Comparison of ENCODE assay signal across 8 cellular contexts in the genomic region with DNA sequence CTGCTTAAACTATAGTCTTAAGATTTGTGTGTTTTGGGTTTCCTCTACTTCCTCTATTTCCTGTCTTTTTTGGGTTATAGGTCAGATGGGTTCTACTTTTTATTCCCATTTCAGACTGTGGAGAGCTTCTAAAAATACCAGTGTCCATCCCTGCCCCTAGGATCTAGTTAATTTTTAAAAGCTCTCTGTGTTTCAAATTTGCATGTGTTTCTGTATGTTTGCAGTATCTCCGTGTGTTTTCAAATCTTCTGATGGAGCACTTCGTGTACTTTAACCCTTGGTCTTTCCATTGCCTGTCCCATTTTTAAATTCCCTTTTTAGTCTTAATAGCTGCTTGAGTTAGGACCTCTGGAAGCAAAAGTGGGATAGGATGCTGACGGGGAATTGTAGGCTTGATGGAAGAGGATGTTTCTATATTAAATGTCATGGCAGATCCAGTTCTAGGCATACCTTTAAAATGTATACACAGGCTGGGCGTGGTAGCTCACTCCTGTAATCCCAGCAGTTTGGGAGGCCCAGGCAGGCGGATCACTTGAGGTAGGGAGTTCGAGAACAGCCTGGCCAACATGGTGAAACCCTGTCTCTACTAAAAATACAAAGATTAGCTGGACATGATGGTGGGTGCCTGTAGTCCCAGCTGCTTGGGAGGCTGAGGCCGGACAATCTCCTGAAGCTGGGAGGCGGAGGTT. TPM values are rescaled to one million over a fixed set of nuclear protein-coding genes. Genes with fewer than 3 reads are reported as not detected.
DNase-seq lines count a peak whose midpoint lies in the region; ATAC-seq, FAIRE-seq and TF ChIP-seq lines count a peak whose summit lies in the region.

No MANE protein-coding gene starts in this region.

- H3K9ac ChIP-seq in GM12878 (ENCODE audit: control insufficient read depth, insufficient read depth, low read length), result peak overlapping the region; percentile 59; the same call in 1 of the 2 replicates
- H3K9ac ChIP-seq in mucosa of stomach (ENCODE audit: low read length), result peak overlapping the region; percentile 40

- H3K9me3 ChIP-seq in heart right ventricle (no peaks in the 10 kb centered on the region), GM12878 (replicated peaks; ENCODE audit: control insufficient read depth, insufficient read depth, low read length) (no peaks in the 10 kb centered on the region; the same call in 2 of the 3 replicates), mucosa of stomach (ENCODE audit: control insufficient read depth, low read length) (no peaks in the 10 kb centered on the region)

- TF ChIP-seq RAD21 in GM12878 (IDR thresholded peaks at IDR 0.05; ENCODE audit: insufficient read depth, low read depth, low read length), result no peak

- no peak for ATAC-seq in heart right ventricle
- no peak for ATAC-seq in Right ventricle myocardium superior (ENCODE audit: poor library complexity)
- no peak for ATAC-seq in GM12878
- no peak for ATAC-seq in HG03039 (IDR thresholded peaks at IDR 0.05; ENCODE audit: unreplicated experiment)

- no peak for TF ChIP-seq POLR2A in GM12878 (IDR thresholded peaks at IDR 0.05; ENCODE audit: low read depth, low read length)

- FAIRE-seq in GM12878 (lab: Jason Lieb, UNC), result no peak

- peak overlapping the region; percentile 53 for H3K4me2 ChIP-seq in GM12878 (ENCODE audit: control insufficient read depth, insufficient read depth)

- H3K27me3 ChIP-seq in heart right ventricle (no peaks in the 10 kb centered on the region), GM12878 (replicated peaks in 1 of 2; ENCODE audit: control insufficient read depth in 2 of 2, insufficient read depth in 2 of 2, low read length in 1 of 2) (no peaks in the 10 kb centered on the region), mucosa of stomach (ENCODE audit: control insufficient read depth, insufficient read depth, low read length) (no peaks in the 10 kb centered on the region)

- H3K4me3 ChIP-seq in heart right ventricle (peak overlapping the region in 7 of 10 donors; percentile 11 to 68 (median 18)), GM12878 (peak overlapping the region; percentile 50), mucosa of stomach (ENCODE audit: low read length) (no peak overlapping the region), urinary bladder (ENCODE audit: low read depth, low read length) (peak overlapping the region; percentile 18)

- TF ChIP-seq EP300 in GM12878 (IDR thresholded peaks at IDR 0.05; ENCODE audit: borderline replicate concordance in 1 of 2, control insufficient read depth in 1 of 2, low read depth in 2 of 2, low read length in 2 of 2), result no peak

- DNase-seq in heart right ventricle (no peak), Right ventricle myocardium superior (no peak), GM12878 (ENCODE audit: low read depth, low spot score) (no peak), SHP77 (lab: John Stamatoyannopoulos, UW) (no peak), islet precursor cell (no peak)

- peaks cover 0 to 21% (median 0%) of the 10 kb centered on the region in 9 donors for H3K36me3 ChIP-seq in heart right ventricle
- H3K36me3 ChIP-seq in GM12878 (ENCODE audit: control insufficient read depth in 2 of 2, insufficient read depth in 2 of 2, low read length in 1 of 2), result peaks cover 3 to 22% of the 10 kb centered on the region in 2 experiments
- no peaks in the 10 kb centered on the region for H3K36me3 ChIP-seq in mucosa of stomach (ENCODE audit: control insufficient read depth, insufficient read depth, low read length)
- H3K36me3 ChIP-seq in urinary bladder (ENCODE audit: insufficient read depth), result peaks cover 1% of the 10 kb centered on the region

- no peaks in the 10 kb centered on the region for H4K20me1 ChIP-seq in GM12878 (ENCODE audit: control insufficient read depth, insufficient read depth)

- RAD21 ChIA-PET in GM12878 (lab: Charles Lee; ENCODE audit: unreplicated experiment), result interaction anchor here (0.6 to 6.4 kb wide), 20 partner anchors 8 to 111 kb away, joined by 3 to 80 read pairs (median 6); partner anchors contain the start of gene CHD2

- no peak for TF ChIP-seq CTCF in heart right ventricle (IDR thresholded peaks at IDR 0.05)
- no peak for TF ChIP-seq CTCF in GM12878 (IDR thresholded peaks at IDR 0.05 in 2 of 3, conservative IDR thresholded peaks at IDR 0.05 in 1 of 3; ENCODE audit: control insufficient read depth in 2 of 3, extremely low read depth in 1 of 3, insufficient read depth in 1 of 3, low read depth in 3 of 3, low read length in 3 of 3)

- CTCF ChIA-PET in GM12878 (lab: Yijun Ruan, JAX), result interaction anchor here (0.7 to 3.3 kb wide), 14 partner anchors 8 to 111 kb away, joined by 3 to 36 read pairs (median 8); partner anchors contain the start of gene CHD2

- 62 to 63% methylated on average over 8 of the region's 8 CpGs for WGBS in heart right ventricle, 2 donors
- 80% methylated on average over 8 of the region's 8 CpGs for WGBS in GM12878 (ENCODE audit: insufficient coverage, insufficient replicate concordance, low lambda C conversion rate, missing lambda C conversion rate)
- 66% methylated on average over 8 of the region's 8 CpGs for WGBS in urinary bladder

- POLR2A ChIA-PET in GM12878 (lab: Charles Lee), result interaction anchor here (0.6 to 11.0 kb wide), 12 partner anchors 8 to 1374 kb away, joined by 3 to 207 read pairs (median 10); partner anchors contain the start of gene CHD2

- peaks cover 99% of the 10 kb centered on the region for H3K79me2 ChIP-seq in GM12878 (ENCODE audit: control insufficient read depth, insufficient read depth, low read length)

- in situ Hi-C loops in GM12878 (cut with MboI), result no loop called here

- H3K4me1 ChIP-seq in heart right ventricle (peaks cover 21 to 87% (median 84%) of the 10 kb centered on the region in 9 donors), GM12878 (ENCODE audit: control insufficient read depth, insufficient read depth, low read length) (peaks cover 25% of the 10 kb centered on the region), mucosa of stomach (ENCODE audit: control insufficient read depth, insufficient read depth, low read length) (peaks cover 78% of the 10 kb centered on the region), urinary bladder (ENCODE audit: insufficient read depth) (peaks cover 2% of the 10 kb centered on the region)

- SMC1A ChIA-PET in GM12878 (lab: Charles Lee; ENCODE audit: uncharacterized antibody, unreplicated experiment), result interaction anchor here (0.9 to 11.2 kb wide), 13 partner anchors 8 to 111 kb away, joined by 3 to 252 read pairs (median 20); partner anchors contain the start of gene CHD2

- intact Hi-C loops in heart right ventricle (cut with DNase I), result no loop called here
- intact Hi-C loops in Right ventricle myocardium superior (cut with DNase I), result no loop called here
- intact Hi-C loops in GM12878 (cut with micrococcal nuclease; ENCODE audit: unreplicated experiment), result no loop called here

- no peak overlapping the region for H2AFZ ChIP-seq in GM12878 (ENCODE audit: control insufficient read depth, low read depth, low read length)

- H3K27ac ChIP-seq in heart right ventricle, result peak overlapping the region; percentile 47 to 99 (median 95)
- H3K27ac ChIP-seq in GM12878 (ENCODE audit: control insufficient read depth, insufficient read depth), result peak overlapping the region; percentile 39; the same call in 1 of the 2 replicates
- peak overlapping the region; percentile 85 for H3K27ac ChIP-seq in urinary bladder (ENCODE audit: low read depth)

- BruUV-seq in GM12878 (replicated peaks; lab: Mats Ljungman, UMichigan), result no TSS peak

TF ChIP-seq in GM12878, 131 proteins besides CTCF, POLR2A, EP300 and RAD21:
- TF ChIP-seq IRF3 (IDR thresholded peaks at IDR 0.05) (no peak), SPI1 (IDR thresholded peaks at IDR 0.05; ENCODE audit: borderline replicate concordance, insufficient read depth, low read depth, low read length) (0 out of 2 replicates have a peak, but pooled peaks have one; percentile 3)

RNA-seq across cellular contexts. Expression of gene CHD2, which starts 8.4 kb away (rescaled TPM):
- total RNA-seq in heart right ventricle, result 10 to 100 TPM; 38.0 to 74.0 (median 56.3) TPM
- 10 to 100 TPM; 12.2 to 41.7 TPM for polyA plus RNA-seq in heart right ventricle
- total RNA-seq in Right ventricle myocardium superior, result 43.5 TPM
- total RNA-seq in GM12878 (2013; cell fraction: nucleolus; rRNA removed), result 881 and 884 TPM in 2 replicates
- total RNA-seq in GM12878 (2014; rRNA removed), result 57.4 and 74.4 TPM in 2 replicates
- total RNA-seq in GM12878 (2014; rRNA removed; fragmentation: Illumina TruSeq; extraction: Trizol), result 64.6 and 74.9 TPM in 2 replicates
- total RNA-seq in GM12878 (2021), result 77.0 and 87.4 TPM in 2 replicates
- polyA plus RNA-seq in GM12878 (2011; ENCODE audit: low read depth), result 50.2 TPM
- polyA plus RNA-seq in GM12878 (2011; rRNA removed), result 94.7 and 100 TPM in 2 replicates
- polyA plus RNA-seq in GM12878 (2011; cell fraction: cytosol; rRNA removed), result 65.9 and 93.5 TPM in 2 replicates
- polyA plus RNA-seq in GM12878 (2011; cell fraction: nucleus; rRNA removed), result 175 and 192 TPM in 2 replicates
- polyA plus RNA-seq in GM12878 (2012), result 64.4 and 66.3 TPM in 2 replicates
- polyA plus RNA-seq in GM12878 (2014; fragmentation: Illumina TruSeq; extraction: Trizol), result 88.0 and 102 TPM in 2 replicates
- polyA plus RNA-seq in GM12878 (2014; fragmentation: Nextera tagmentation; extraction: Ambion mirVana), result 10 to 100 TPM; 38.1 to 42.8 TPM
- 59.8 and 69.9 TPM in 2 replicates for polyA plus RNA-seq in GM12878 (2014; rRNA removed)
- 10 to 100 TPM; 53.6 to 62.0 TPM for polyA plus RNA-seq in GM12878 (2016; fragmentation: Nextera tagmentation; extraction: Ambion mirVana)
- polyA minus RNA-seq in GM12878 (2011; rRNA and poly(A)+ RNA removed), result 113 and 149 TPM in 2 replicates
- 40.9 and 46.5 TPM in 2 replicates for polyA minus RNA-seq in GM12878 (2011; cell fraction: cytosol; rRNA and poly(A)+ RNA removed)
- 297 and 397 TPM in 2 replicates for polyA minus RNA-seq in GM12878 (2011; cell fraction: nucleus; rRNA and poly(A)+ RNA removed)
- 210 TPM for total RNA-seq in urinary bladder
- 29.9 TPM for polyA plus RNA-seq in urinary bladder

Comparison
In these comparisons a context has a peak if more than half of its experiments do, and no peak if none do; other contexts are left out.
1. H3K27ac ChIP-seq: peak in every context shown above with its lines; median percentile 95 in heart right ventricle; 85 in urinary bladder; 39 in GM12878.